In the genomic region with DNA sequence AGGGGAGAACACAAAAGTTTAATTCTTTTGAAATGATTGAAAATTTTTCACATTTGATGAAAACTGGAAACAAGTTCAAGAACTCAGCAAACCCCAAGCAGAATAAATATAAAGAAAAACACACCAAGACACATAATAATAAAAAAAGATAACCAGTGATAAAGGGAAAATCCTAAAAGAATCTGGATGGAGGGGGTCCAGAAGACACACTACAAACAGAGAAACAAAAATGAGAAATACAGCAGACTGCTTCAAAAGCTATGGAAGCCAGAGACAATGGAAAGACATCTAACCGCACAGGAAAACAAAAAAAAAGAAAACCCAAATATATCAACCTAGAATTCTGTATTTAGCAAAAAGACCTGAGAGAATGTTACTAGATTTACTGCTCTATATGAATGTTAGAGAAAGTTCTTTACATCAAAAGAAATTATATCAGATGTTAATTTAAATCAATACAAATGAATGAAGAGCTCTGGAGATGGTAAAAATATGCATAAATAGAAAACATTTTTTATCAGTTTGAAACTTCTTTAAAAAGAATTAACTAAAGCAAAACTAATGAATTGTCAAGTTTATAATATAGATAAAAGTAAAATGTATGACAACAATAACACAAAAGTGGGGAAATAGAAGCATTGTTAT, we compare ENCODE assay signal across 20 cellular contexts.
A peak's percentile ranks its signal among the peaks of the same experiment; 100 is the strongest.
DNase-seq lines count a peak whose midpoint lies in the region; ATAC-seq, FAIRE-seq and TF ChIP-seq lines count a peak whose summit lies in the region.
"Had no signal": no experiment of that assay in that cellular context is flagged by ENCODE, and none has a peak within 500 bp of the region (broad histone marks: within the 10 kb centered on the region; RNA-seq: fewer than 3 reads in every experiment).

No MANE protein-coding gene starts in this region.

- H3K4me2 ChIP-seq in HepG2 (ENCODE audit: low read depth, low read length), result no peak overlapping the region

- H3K79me2 ChIP-seq in HepG2 (ENCODE audit: insufficient read depth, low read length), result no peaks in the 10 kb centered on the region

- no peak overlapping the region for H2AFZ ChIP-seq in HepG2 (ENCODE audit: low read length)

- ATAC-seq in HepG2 (no peak), right lobe of liver (no peak)

- TF ChIP-seq POLR2A in HepG2 (IDR thresholded peaks at IDR 0.05; ENCODE audit: insufficient read depth in 1 of 2, low read depth in 2 of 2, low read length in 2 of 2), result no peak
- TF ChIP-seq POLR2A in right lobe of liver (IDR thresholded peaks at IDR 0.05), result no peak

- no peak overlapping the region for H3K4me3 ChIP-seq in HepG2 (replicated peaks in 1 of 3; ENCODE audit: insufficient read depth in 1 of 3, low read depth in 2 of 3, low read length in 3 of 3)
- H3K4me3 ChIP-seq in right lobe of liver, result no peak overlapping the region
- H3K4me3 ChIP-seq: Peyer's patch, spleen, suprapubic skin had no signal

- TF ChIP-seq RAD21 in HepG2 (CRISPR knock-in tag; IDR thresholded peaks at IDR 0.05), result no peak

- POLR2A ChIA-PET in HepG2 (lab: Yijun Ruan, JAX), result no interaction called here

- H3K9ac ChIP-seq in HepG2 (ENCODE audit: insufficient read depth, low read depth, low read length), result no peak overlapping the region

- H4K20me1 ChIP-seq in HepG2 (ENCODE audit: insufficient read depth, low read length), result no peaks in the 10 kb centered on the region

- CTCF ChIA-PET in HepG2 (lab: Yijun Ruan, JAX; ENCODE audit: low intra/inter-chr PET ratio, low total read pairs), result no interaction called here

- H3K27ac ChIP-seq in HepG2 (ENCODE audit: extremely low read length, insufficient read depth, low read length), result no peak overlapping the region
- no peak overlapping the region for H3K27ac ChIP-seq in right lobe of liver
- H3K27ac ChIP-seq: Peyer's patch, spleen, suprapubic skin had no signal

- H3K4me1 ChIP-seq in HepG2 (ENCODE audit: insufficient read depth, low read length) (no peaks in the 10 kb centered on the region), right lobe of liver (no peaks in the 10 kb centered on the region)
- H3K4me1 ChIP-seq: Peyer's patch, spleen, suprapubic skin had no signal

- DNase-seq in HepG2 (ENCODE audit: low spot score) (no peak), right lobe of liver (no peak), NCI-H1105 treated with DMSO at 0.1 percent for 48 hours (lab: John Stamatoyannopoulos, UW) (peak; percentile 20), astrocyte of the hippocampus (ENCODE audit: low read depth, low spot score) (peak; percentile 13), renal cortical epithelial cell (ENCODE audit: low read depth) (peak; percentile 19), NCI-H128 (lab: John Stamatoyannopoulos, UW; ENCODE audit: unreplicated experiment) (no peak)
- no peak for DNase-seq in activated naive CD4-positive, alpha-beta T cell treated with anti-CD3 and anti-CD28 coated beads, Interleukin-2, amount 50 U/mL, for 16 hours
- DNase-seq in activated T-cell treated with anti-CD3 and anti-CD28 coated beads, Interleukin-2, amount 50 U/mL, for 1 hour, result no peak
- DNase-seq: activated CD8-positive, alpha-beta memory T cell treated with anti-CD3 and anti-CD28 coated beads, Interleukin-2, amount 50 U/mL, for 4 hours; activated gamma-delta T cell treated with Interleukin-2 at 50 U/mL for 16 hours; cortex of kidney; foreskin fibroblast; GDM1; hypothalamus; NCI-H187 treated with DMSO at 0.1 percent for 48 hours; NCI-H82; Peyer's patch; spleen had no signal

- H3K9me3 ChIP-seq in HepG2 (ENCODE audit: low read length) (peaks cover 15% of the 10 kb centered on the region; the same call in 1 of the 2 replicates), right lobe of liver (peaks cover 0 to 4% (median 0%) of the 10 kb centered on the region in 4 donors)

- H3K36me3 ChIP-seq in HepG2 (replicated peaks in 1 of 2; ENCODE audit: control insufficient read depth in 1 of 2, insufficient read depth in 2 of 2, low read length in 2 of 2), result no peaks in the 10 kb centered on the region
- no peaks in the 10 kb centered on the region for H3K36me3 ChIP-seq in right lobe of liver
- H3K36me3 ChIP-seq: Peyer's patch, spleen, suprapubic skin had no signal

- TF ChIP-seq EP300 in HepG2 (IDR thresholded peaks at IDR 0.05; ENCODE audit: low read depth in 2 of 2, low read length in 2 of 2), result no peak
- no peak for TF ChIP-seq EP300 in HepG2 (CRISPR knock-in tag; IDR thresholded peaks at IDR 0.05; ENCODE audit: borderline replicate concordance)

- H3K27me3 ChIP-seq in HepG2 (ENCODE audit: control insufficient read depth in 1 of 2, insufficient read depth in 2 of 2, low read length in 2 of 2) (no peaks in the 10 kb centered on the region), right lobe of liver (no peaks in the 10 kb centered on the region)
- H3K27me3 ChIP-seq: Peyer's patch, spleen, suprapubic skin had no signal

- TF ChIP-seq CTCF in HepG2 (CRISPR knock-in tag; IDR thresholded peaks at IDR 0.05) (no peak), right lobe of liver (IDR thresholded peaks at IDR 0.05) (no peak)

- FAIRE-seq in HepG2 (lab: Jason Lieb, UNC), result no peak
- FAIRE-seq: HTR-8/SVneo had no signal

- intact Hi-C loops in HepG2 (cut with micrococcal nuclease; ENCODE audit: unreplicated experiment) (no loop called here), right lobe of liver (cut with DNase I) (no loop called here)

- 7% methylated on average over 1 of the region's 1 CpG for WGBS in HepG2 (ENCODE audit: low lambda C conversion rate)
- 82% methylated on average over 1 of the region's 1 CpG for WGBS in right lobe of liver (ENCODE audit: insufficient coverage, low coverage, low lambda C conversion rate, missing lambda C conversion rate)

- in situ Hi-C loops in HepG2 (cut with HindIII; ENCODE audit: extremely low pct_ligation_motif_present, low pct_unique_long_range_greater_than_20kb), result no loop called here

- no TSS peak for BruUV-seq in HepG2 (replicated peaks; lab: Mats Ljungman, UMichigan)

TF ChIP-seq in HepG2, 621 proteins besides CTCF, POLR2A, EP300 and RAD21:
- TF ChIP-seq ISL2 (CRISPR knock-in tag; IDR thresholded peaks at IDR 0.05) (no peak), ZNF317 (CRISPR knock-in tag; IDR thresholded peaks at IDR 0.05) (peak; percentile 98)

Comparison
In these comparisons a context has a peak if more than half of its experiments do, and no peak if none do; other contexts are left out.
1. DNase-seq: peak in NCI-H1105 treated with DMSO at 0.1 percent for 48 hours (single experiment), astrocyte of the hippocampus (single experiment) and renal cortical epithelial cell (single experiment); none in HepG2 (single experiment), right lobe of liver (0 of 3), activated naive CD4-positive, alpha-beta T cell treated with anti-CD3 and anti-CD28 coated beads, Interleukin-2, amount 50 U/mL, for 16 hours (single experiment), NCI-H128 (single experiment) and activated T-cell treated with anti-CD3 and anti-CD28 coated beads, Interleukin-2, amount 50 U/mL, for 1 hour (single experiment).